5 cellular contexts compared by ENCODE assay signal in genomic region chr5:294788-295187, GRCh38. TPM values are rescaled to one million over a fixed set of nuclear protein-coding genes. Genes with fewer than 3 reads are reported as not detected.
DNase-seq lines count a peak whose midpoint lies in the region; ATAC-seq and TF ChIP-seq lines count a peak whose summit lies in the region.
"Not testable (repeated sequence)": the region's sequence is repeated elsewhere in the genome, so short reads cannot be mapped to it uniquely, and the experiment has no call there.
"Had no signal": no experiment of that assay in that cellular context is flagged by ENCODE, and none has a peak within 500 bp of the region (broad histone marks: within the 10 kb centered on the region; RNA-seq: fewer than 3 reads in every experiment).

No MANE protein-coding gene starts in this region.

- H3K27ac ChIP-seq in sigmoid colon, suprapubic skin, upper lobe of right lung: not testable (repeated sequence)

- H3K36me3 Mint-ChIP-seq in T-helper 17 cell (ENCODE audit: low read depth) = not testable (repeated sequence)

- not testable (repeated sequence) for TF ChIP-seq CTCF in sigmoid colon (IDR thresholded peaks at IDR 0.05); suprapubic skin (IDR thresholded peaks at IDR 0.05); upper lobe of right lung (IDR thresholded peaks at IDR 0.05)

- not testable (repeated sequence) for H3K36me3 ChIP-seq in sigmoid colon, suprapubic skin, upper lobe of right lung

- not testable (repeated sequence) for ATAC-seq in T-helper 17 cell, upper lobe of right lung

- TF ChIP-seq POLR2A in sigmoid colon (IDR thresholded peaks at IDR 0.05); suprapubic skin (IDR thresholded peaks at IDR 0.05): not testable (repeated sequence)

- H3K27ac Mint-ChIP-seq in T-helper 17 cell = not testable (repeated sequence)

- not testable (repeated sequence) for H3K4me3 ChIP-seq in sigmoid colon, suprapubic skin, upper lobe of right lung

- H3K9me3 ChIP-seq in T-helper 17 cell (ENCODE audit: control insufficient read depth, low read length, poor library complexity, severe bottlenecking); sigmoid colon; suprapubic skin; upper lobe of right lung: not testable (repeated sequence)

- peaks cover 29% of the 10 kb centered on the region for H3K4me1 Mint-ChIP-seq in T-helper 17 cell

- not testable (repeated sequence) for H3K27me3 Mint-ChIP-seq in T-helper 17 cell

- intact Hi-C loops in sigmoid colon (cut with DNase I); upper lobe of right lung (cut with DNase I): not testable (repeated sequence)

- DNase-seq in T-helper 17 cell = not testable (repeated sequence)
- DNase-seq in sigmoid colon (peak; percentile 39), suprapubic skin (ENCODE audit: low spot score in 2 of 2) (peak; percentile 35 to 50), upper lobe of right lung (peak; percentile 34)

- H3K4me3 Mint-ChIP-seq in T-helper 17 cell = peak overlapping the region; percentile 9

- WGBS in sigmoid colon, 2 donors = 94 to 97% methylated on average over 16 to 17 of the region's 17 CpGs
- 93% methylated on average over 15 of the region's 17 CpGs for WGBS in suprapubic skin

- TF ChIP-seq EP300 in sigmoid colon (IDR thresholded peaks at IDR 0.05); suprapubic skin (IDR thresholded peaks at IDR 0.05): not testable (repeated sequence)

- H3K27me3 ChIP-seq in sigmoid colon, suprapubic skin, upper lobe of right lung: not testable (repeated sequence)

- not testable (repeated sequence) for H3K4me1 ChIP-seq in sigmoid colon, suprapubic skin, upper lobe of right lung

RNA-seq across cellular contexts. Expression of gene PDCD6, which starts 23.3 kb away (rescaled TPM):
- total RNA-seq in T-helper 17 cell = 10 to 100 TPM; 50.3 to 52.2 TPM
- 10 to 100 TPM; 47.6 to 69.1 (median 53.5) TPM for total RNA-seq in sigmoid colon
- polyA plus RNA-seq in sigmoid colon = 100 to 1,000 TPM; 174 to 231 (median 182) TPM
- 100 to 1,000 TPM in 1 of 4 donors, 10 to 100 TPM in 3; 90.1 to 105 (median 96.7) TPM for total RNA-seq in suprapubic skin
- 69.5 TPM for total RNA-seq in upper lobe of right lung

RNA-seq across cellular contexts. Expression of gene AHRR, which starts 26.7 kb away (rescaled TPM):
- 1 to 10 TPM in 1 of 2 donors, under 1 TPM in 1; 0.80 to 4.4 TPM for total RNA-seq in T-helper 17 cell
- total RNA-seq in sigmoid colon = 1 to 10 TPM in 1 of 4 donors, under 1 TPM in 2, not detected in 1; under 0.01 to 1.4 (median 0.68) TPM
- polyA plus RNA-seq in sigmoid colon = 1 to 10 TPM in 2 of 3 donors, under 1 TPM in 1; 0.85 to 1.8 (median 1.2) TPM
- total RNA-seq in suprapubic skin = 10 to 100 TPM in 1 of 4 donors, 1 to 10 TPM in 3; 3.0 to 10.7 (median 4.2) TPM
- total RNA-seq in upper lobe of right lung = 11.3 TPM
- polyA plus RNA-seq: CD8-positive, alpha-beta memory T cell had no signal
